27 cellular contexts compared by ENCODE assay signal in genomic region chr20:35341366-35342028, GRCh38. TPM values are rescaled to one million over a fixed set of nuclear protein-coding genes. Genes with fewer than 3 reads are reported as not detected.
DNase-seq lines count a peak whose midpoint lies in the region; ATAC-seq, FAIRE-seq and TF ChIP-seq lines count a peak whose summit lies in the region.
"Had no signal": no experiment of that assay in that cellular context is flagged by ENCODE, and none has a peak within 500 bp of the region (broad histone marks: within the 10 kb centered on the region; RNA-seq: fewer than 3 reads in every experiment).

No MANE protein-coding gene starts in this region.

- no peaks in the 10 kb centered on the region for H3K79me2 ChIP-seq in astrocyte (ENCODE audit: insufficient read depth, low read length)

- no peak overlapping the region for H3K4me3 ChIP-seq in right cardiac atrium (ENCODE audit: low read length)
- H3K4me3 ChIP-seq in astrocyte (ENCODE audit: insufficient read depth, low read depth, low read length): no peak overlapping the region
- H3K4me3 ChIP-seq in fibroblast of the aortic adventitia (ENCODE audit: low read depth, low read length): no peak overlapping the region
- no peak overlapping the region for H3K4me3 ChIP-seq in stomach smooth muscle (ENCODE audit: low read length in 2 of 2)
- H3K4me3 ChIP-seq in esophagus squamous epithelium: no peak overlapping the region
- H3K4me3 ChIP-seq: GM12878, suprapubic skin had no signal

- CTCF ChIA-PET in activated CD8-positive, alpha-beta T cell treated with anti-CD3 and anti-CD28 coated beads, Interleukin-2, amount 10 ng/mL, durations not matched to agents 7 days and 5 days (lab: Charles Lee): interaction anchor here (0.7 to 0.9 kb wide), 2 partner anchors 98 to 106 kb away, joined by 3 to 4 read pairs; no protein-coding TSS in a partner anchor

- no peaks in the 10 kb centered on the region for H3K9me3 ChIP-seq in right cardiac atrium (ENCODE audit: control insufficient read depth, low read length)
- no peaks in the 10 kb centered on the region for H3K9me3 ChIP-seq in astrocyte (ENCODE audit: insufficient read depth, low read depth, low read length)
- no peaks in the 10 kb centered on the region for H3K9me3 ChIP-seq in stomach smooth muscle (ENCODE audit: control insufficient read depth in 2 of 2, low read length in 2 of 2)
- no peaks in the 10 kb centered on the region for H3K9me3 ChIP-seq in esophagus squamous epithelium
- H3K9me3 ChIP-seq: suprapubic skin had no signal

- ATAC-seq in Right ventricle myocardium superior (ENCODE audit: poor library complexity) (peak; percentile 32), right cardiac atrium (no peak)
- no peak for ATAC-seq in activated CD8-positive, alpha-beta T cell treated with anti-CD3 and anti-CD28 coated beads, Interleukin-2, amount 10 ng/mL, durations not matched to agents 7 days and 5 days
- ATAC-seq: GM12878 had no signal

- TF ChIP-seq POLR2A in GM12891 (IDR thresholded peaks at IDR 0.05; ENCODE audit: low read depth, low read length) (no peak), esophagus squamous epithelium (IDR thresholded peaks at IDR 0.05) (no peak)

- H2AFZ ChIP-seq in astrocyte (ENCODE audit: low read depth, low read length): no peak overlapping the region

- peak overlapping the region; percentile 60 for H3K27ac Mint-ChIP-seq in astrocyte (ENCODE audit: unreplicated experiment)
- H3K27ac Mint-ChIP-seq in activated CD8-positive, alpha-beta T cell treated with anti-CD3 and anti-CD28 coated beads, Interleukin-2, amount 10 ng/mL, durations not matched to agents 7 days and 5 days: no peak overlapping the region
- H3K27ac Mint-ChIP-seq: CD4-positive, alpha-beta T cell; IgD-negative memory B cell; nephron had no signal

- no peak overlapping the region for H3K27ac ChIP-seq in right cardiac atrium (ENCODE audit: low read length)
- peak overlapping the region; percentile 15 for H3K27ac ChIP-seq in astrocyte (ENCODE audit: low read depth, low read length)
- H3K27ac ChIP-seq in stomach smooth muscle (ENCODE audit: low read length): peak overlapping the region; percentile 46
- peak overlapping the region in 1 of 4 donors; percentile 3 for H3K27ac ChIP-seq in esophagus squamous epithelium
- H3K27ac ChIP-seq: HL-60, suprapubic skin had no signal

- H3K4me1 Mint-ChIP-seq in astrocyte (ENCODE audit: low read depth, unreplicated experiment): peaks cover 65% of the 10 kb centered on the region
- no peaks in the 10 kb centered on the region for H3K4me1 Mint-ChIP-seq in activated CD8-positive, alpha-beta T cell treated with anti-CD3 and anti-CD28 coated beads, Interleukin-2, amount 10 ng/mL, durations not matched to agents 7 days and 5 days (ENCODE audit: low read depth)

- no peaks in the 10 kb centered on the region for H3K36me3 ChIP-seq in astrocyte (ENCODE audit: insufficient read depth, low read length)
- H3K36me3 ChIP-seq in stomach smooth muscle (ENCODE audit: control insufficient read depth in 2 of 2, insufficient read depth in 2 of 2, low read length in 2 of 2): peaks cover 16 to 20% of the 10 kb centered on the region in 2 donors
- peaks cover 5 to 46% (median 5%) of the 10 kb centered on the region in 3 donors for H3K36me3 ChIP-seq in esophagus squamous epithelium

- no peak for FAIRE-seq in astrocyte (lab: Jason Lieb, UNC)
- FAIRE-seq in GM12891 (lab: Jason Lieb, UNC): no peak
- FAIRE-seq: GM12878, kidney, small intestine had no signal

- no peaks in the 10 kb centered on the region for H3K27me3 Mint-ChIP-seq in astrocyte (ENCODE audit: low read depth, unreplicated experiment)
- H3K27me3 Mint-ChIP-seq in activated CD8-positive, alpha-beta T cell treated with anti-CD3 and anti-CD28 coated beads, Interleukin-2, amount 10 ng/mL, durations not matched to agents 7 days and 5 days (ENCODE audit: low read depth): no peaks in the 10 kb centered on the region
- H3K27me3 Mint-ChIP-seq: CD4-positive, alpha-beta T cell; IgD-negative memory B cell had no signal

- H3K4me2 ChIP-seq in astrocyte (ENCODE audit: low read length): no peak overlapping the region

- no peak overlapping the region for H3K4me3 Mint-ChIP-seq in astrocyte (ENCODE audit: unreplicated experiment)
- H3K4me3 Mint-ChIP-seq in activated CD8-positive, alpha-beta T cell treated with anti-CD3 and anti-CD28 coated beads, Interleukin-2, amount 10 ng/mL, durations not matched to agents 7 days and 5 days: no peak overlapping the region
- H3K4me3 Mint-ChIP-seq: CD4-positive, alpha-beta T cell; nephron had no signal

- H3K36me3 Mint-ChIP-seq in astrocyte (ENCODE audit: low read depth, unreplicated experiment): peaks cover 23% of the 10 kb centered on the region
- H3K36me3 Mint-ChIP-seq in activated CD8-positive, alpha-beta T cell treated with anti-CD3 and anti-CD28 coated beads, Interleukin-2, amount 10 ng/mL, durations not matched to agents 7 days and 5 days (ENCODE audit: low read depth): peaks cover 23% of the 10 kb centered on the region

- intact Hi-C loops in Right ventricle myocardium superior (cut with DNase I): no loop called here
- intact Hi-C loops in right cardiac atrium (cut with DNase I): no loop called here
- intact Hi-C loops in esophagus squamous epithelium (cut with DNase I): no loop called here

- H3K9ac ChIP-seq in astrocyte (ENCODE audit: low read length) (peak overlapping the region; percentile 9), stomach smooth muscle (ENCODE audit: low read length in 2 of 2) (no peak overlapping the region)

- DNase-seq in Right ventricle myocardium superior (no peak), right cardiac atrium (no peak), astrocyte (ENCODE audit: low read depth) (peak; percentile 77), fibroblast of the aortic adventitia (ENCODE audit: low read depth) (peak; percentile 56), GM12891 (ENCODE audit: insufficient read length, low spot score) (no peak), esophagus squamous epithelium (lab: John Stamatoyannopoulos, UW) (no peak)
- DNase-seq in activated CD8-positive, alpha-beta T cell treated with anti-CD3 and anti-CD28 coated beads, Interleukin-2, amount 10 ng/mL, durations not matched to agents 7 days and 5 days: no peak
- DNase-seq: activated CD4-positive, alpha-beta T cell treated with anti-CD3 and anti-CD28 coated beads for 48 hours; activated CD8-positive, alpha-beta memory T cell treated with anti-CD3 and anti-CD28 coated beads, Interleukin-2, amount 50 U/mL, for 4 hours; activated effector memory CD4-positive, alpha-beta T cell treated with Interleukin-2 at 50 U/mL for 16 hours; CD4-positive, alpha-beta T cell; DMS153; effector memory CD4-positive, alpha-beta T cell; GF-D8; hypothalamus; kidney; NCI-H524; small intestine had no signal

- H4K20me1 ChIP-seq in astrocyte (ENCODE audit: insufficient read depth, low read length): no peaks in the 10 kb centered on the region

- POLR2A ChIA-PET in activated CD8-positive, alpha-beta T cell treated with anti-CD3 and anti-CD28 coated beads, Interleukin-2, amount 10 ng/mL, durations not matched to agents 7 days and 5 days (lab: Charles Lee): interaction anchor here (0.9 kb wide), 1 partner anchor 17 kb away, joined by 5 read pairs; no protein-coding TSS in a partner anchor

- H3K9me3 Mint-ChIP-seq in astrocyte (ENCODE audit: unreplicated experiment): no peaks in the 10 kb centered on the region
- no peaks in the 10 kb centered on the region for H3K9me3 Mint-ChIP-seq in activated CD8-positive, alpha-beta T cell treated with anti-CD3 and anti-CD28 coated beads, Interleukin-2, amount 10 ng/mL, durations not matched to agents 7 days and 5 days (ENCODE audit: insufficient read depth)
- H3K9me3 Mint-ChIP-seq: CD4-positive, alpha-beta T cell; IgD-negative memory B cell; nephron had no signal

- TF ChIP-seq CTCF in astrocyte (IDR thresholded peaks at IDR 0.05; ENCODE audit: insufficient read depth, low read depth, low read length): no peak
- no peak for TF ChIP-seq CTCF in fibroblast of the aortic adventitia (IDR thresholded peaks at IDR 0.05; ENCODE audit: insufficient read depth, low read length)
- no peak for TF ChIP-seq CTCF in esophagus squamous epithelium (IDR thresholded peaks at IDR 0.05)

- H3K4me1 ChIP-seq in right cardiac atrium (ENCODE audit: control insufficient read depth, insufficient read depth, low read length) (peaks cover 5% of the 10 kb centered on the region), astrocyte (ENCODE audit: insufficient read depth, low read length) (peaks cover 46% of the 10 kb centered on the region), stomach smooth muscle (ENCODE audit: control insufficient read depth, insufficient read depth, low read length) (peaks cover 9% of the 10 kb centered on the region), esophagus squamous epithelium (no peaks in the 10 kb centered on the region)
- H3K4me1 ChIP-seq: suprapubic skin had no signal

- no peaks in the 10 kb centered on the region for H3K27me3 ChIP-seq in right cardiac atrium (ENCODE audit: control insufficient read depth, insufficient read depth)
- H3K27me3 ChIP-seq in astrocyte (ENCODE audit: insufficient read depth, low read length): no peaks in the 10 kb centered on the region
- no peaks in the 10 kb centered on the region for H3K27me3 ChIP-seq in stomach smooth muscle (ENCODE audit: control insufficient read depth in 1 of 2, insufficient read depth in 2 of 2, low read length in 2 of 2)
- no peaks in the 10 kb centered on the region for H3K27me3 ChIP-seq in esophagus squamous epithelium
- H3K27me3 ChIP-seq: suprapubic skin had no signal

- WGBS in right cardiac atrium: 72% methylated on average over 4 of the region's 4 CpGs
- 54 to 67% methylated on average over 4 of the region's 4 CpGs for WGBS in esophagus squamous epithelium, 2 donors

TF ChIP-seq in GM12891, 5 proteins besides CTCF, POLR2A, EP300 and RAD21:
- TF ChIP-seq POLR2AphosphoS5 (IDR thresholded peaks at IDR 0.05; ENCODE audit: low read depth, low read length) (no peak), PAX5 (IDR thresholded peaks at IDR 0.05; ENCODE audit: insufficient read depth, low read length, severe bottlenecking) (no peak), POU2F2 (IDR thresholded peaks at IDR 0.05; ENCODE audit: low read depth, low read length) (no peak)

RNA-seq across cellular contexts. Expression of gene FAM83C, which starts 49.3 kb away (rescaled TPM):
- not detected for total RNA-seq in Right ventricle myocardium superior
- total RNA-seq in right cardiac atrium: not detected
- not detected for polyA plus RNA-seq in right cardiac atrium
- not detected in 2 replicates for total RNA-seq in astrocyte
- total RNA-seq in fibroblast of the aortic adventitia (ENCODE audit: low replicate concordance): not detected in 2 replicates
- 0.06 TPM for polyA plus RNA-seq in GM12891 (2012; ENCODE audit: low read depth, missing spikeins)
- total RNA-seq in esophagus squamous epithelium: 10 to 100 TPM; 29.5 to 55.3 (median 38.2) TPM
- total RNA-seq in activated CD8-positive, alpha-beta T cell treated with anti-CD3 and anti-CD28 coated beads, Interleukin-2, amount 10 ng/mL, durations not matched to agents 7 days and 5 days: not detected
- total RNA-seq: CD4-positive, alpha-beta T cell; chondrocyte; GM12878; kidney; mesenteric fat pad; posterior vena cava had no signal
- polyA plus RNA-seq: GM12878, IgD-negative memory B cell had no signal

RNA-seq across cellular contexts. Expression of gene EIF6, which starts 56.9 kb away (rescaled TPM):
- total RNA-seq in Right ventricle myocardium superior: 30.3 TPM
- 10 to 100 TPM; 36.2 to 57.3 (median 41.4) TPM for total RNA-seq in right cardiac atrium
- polyA plus RNA-seq in right cardiac atrium: 37.7 TPM
- total RNA-seq in astrocyte: 232 and 271 TPM in 2 replicates
- 17.0 and 120 TPM in 2 replicates for total RNA-seq in fibroblast of the aortic adventitia (ENCODE audit: low replicate concordance)
- 88.4 TPM for polyA plus RNA-seq in GM12891 (2012; ENCODE audit: low read depth, missing spikeins)
- total RNA-seq in esophagus squamous epithelium: 100 to 1,000 TPM; 176 to 240 (median 198) TPM
- total RNA-seq in activated CD8-positive, alpha-beta T cell treated with anti-CD3 and anti-CD28 coated beads, Interleukin-2, amount 10 ng/mL, durations not matched to agents 7 days and 5 days: 100 to 1,000 TPM; 104 to 109 TPM

Comparison
In these comparisons a context has a peak if more than half of its experiments do, and no peak if none do; other contexts are left out.
1. DNase-seq: peak in astrocyte (single experiment) and fibroblast of the aortic adventitia (single experiment); none in Right ventricle myocardium superior (single experiment), right cardiac atrium (0 of 3), GM12891 (single experiment), esophagus squamous epithelium (single experiment) and activated CD8-positive, alpha-beta T cell treated with anti-CD3 and anti-CD28 coated beads, Interleukin-2, amount 10 ng/mL, durations not matched to agents 7 days and 5 days (single experiment).
2. RNA of gene FAM83C, which starts 49.3 kb away (total RNA-seq): 29.5 to 55.3 TPM in esophagus squamous epithelium; not detected in activated CD8-positive, alpha-beta T cell treated with anti-CD3 and anti-CD28 coated beads, Interleukin-2, amount 10 ng/mL, durations not matched to agents 7 days and 5 days, not detected in astrocyte, not detected in Right ventricle myocardium superior (single experiment), not detected in right cardiac atrium and not detected in fibroblast of the aortic adventitia; every median in the first group is over 10 times any median in the second.